11 cellular contexts compared by ENCODE assay signal in genomic region chr12:99439399-99439798, GRCh38.
"Had no signal": no experiment of that assay in that cellular context is flagged by ENCODE, and none has a peak within 500 bp of the region (broad histone marks: within the 10 kb centered on the region; RNA-seq: fewer than 3 reads in every experiment).

No MANE protein-coding gene starts in this region.

- H3K9ac ChIP-seq: GM23248 had no signal

- FAIRE-seq: H1, H54 had no signal

- DNase-seq: GM23248, GOT3, H7, H9, HCEC 1CT, HFFc6 had no signal

- ATAC-seq: GM23338, HCT116 had no signal

- H3K27ac ChIP-seq: GM23248 had no signal

- H3K4me3 ChIP-seq: GM23248, GM23338, HAP-1 had no signal

- H3K4me2 ChIP-seq: GM23338 had no signal

- H3K36me3 ChIP-seq: HAP-1 had no signal

- H3K4me1 ChIP-seq: HAP-1 had no signal

- H3K9me3 ChIP-seq: HAP-1 had no signal

- H2AFZ ChIP-seq: GM23248, GM23338 had no signal
